10 cellular contexts compared by ENCODE assay signal in genomic region chr11:1180947-1181391, GRCh38. TPM values are rescaled to one million over a fixed set of nuclear protein-coding genes. Genes with fewer than 3 reads are reported as not detected.
"Had no signal": no experiment of that assay in that cellular context is flagged by ENCODE, and none has a peak within 500 bp of the region (broad histone marks: within the 10 kb centered on the region; RNA-seq: fewer than 3 reads in every experiment).

No MANE protein-coding gene starts in this region.

- H3K9ac ChIP-seq: GM23248 had no signal

- H3K36me3 ChIP-seq: HAP-1 had no signal

- H3K27ac ChIP-seq: GM23248, HL-60 had no signal

- H3K4me3 ChIP-seq: GM23248, HAP-1 had no signal

- DNase-seq: GM23248, GOT3, H7, HFFc6 had no signal

- FAIRE-seq: HepG2 had no signal

- H3K4me1 ChIP-seq: HAP-1 had no signal

- H2AFZ ChIP-seq: GM23248 had no signal

- H3K9me3 ChIP-seq: HAP-1 had no signal

RNA-seq across cellular contexts. Expression of gene MUC5AC, which starts 23.2 kb away (rescaled TPM):
- total RNA-seq: GM23248, H4, H7, HepG2, HFFc6, HT1080 had no signal
- polyA plus RNA-seq: GM23248, IgD-negative memory B cell had no signal

RNA-seq across cellular contexts. Expression of gene MUC5B, which starts 41.9 kb away (rescaled TPM):
- total RNA-seq: GM23248, H4, HepG2, HFFc6 had no signal
- polyA plus RNA-seq: GM23248, IgD-negative memory B cell had no signal
